Comparison of ENCODE assay signal across 28 cellular contexts in the genomic region with DNA sequence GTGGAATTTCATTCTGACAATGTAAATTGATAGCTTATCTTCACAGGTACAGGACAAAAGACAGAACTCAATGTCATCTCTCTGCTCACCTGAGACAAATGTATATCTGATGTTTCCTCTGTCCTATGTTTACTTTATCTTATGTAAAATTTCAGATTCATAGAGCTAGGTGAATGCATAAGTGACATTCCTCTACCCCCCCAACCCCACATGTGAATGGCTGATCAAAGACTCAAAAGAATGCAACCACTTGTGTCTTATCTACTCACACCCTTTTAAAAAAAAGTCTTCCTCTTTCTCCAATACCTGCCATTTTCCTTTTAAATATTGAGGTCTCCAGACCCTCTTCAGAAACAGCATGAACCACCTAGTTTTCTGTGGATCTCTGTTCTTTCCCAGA.
"Had no signal": no experiment of that assay in that cellular context is flagged by ENCODE, and none has a peak within 500 bp of the region (broad histone marks: within the 10 kb centered on the region; RNA-seq: fewer than 3 reads in every experiment).

No MANE protein-coding gene starts in this region.

- H3K4me1 Mint-ChIP-seq: stimulated activated effector memory CD8-positive, alpha-beta T cell treated with anti-CD3 and anti-CD28 coated beads, Interleukin-12 subunit alpha, Interleukin-12 subunit beta, amount 100 ng/mL, for 72 hours; stimulated activated memory B cell treated with anti-CD40 and anti-IgM and Interleukin-4, amounts not matched to agents 10 μg/mL and 1 μg/mL and 100 μg/mL, for 72 hours; stimulated activated naive B cell treated with anti-CD40 and anti-IgM and Interleukin-4, amounts not matched to agents 10 μg/mL and 1 μg/mL and 100 μg/mL, for 72 hours; stimulated activated naive CD8-positive, alpha-beta T cell treated with anti-CD3 and anti-CD28 coated beads, Interleukin-15, amount 100 ng/mL, for 72 hours had no signal

- H3K4me3 Mint-ChIP-seq: stimulated activated effector memory CD8-positive, alpha-beta T cell treated with anti-CD3 and anti-CD28 coated beads, Interleukin-12 subunit alpha, Interleukin-12 subunit beta, amount 100 ng/mL, for 72 hours; stimulated activated memory B cell treated with anti-CD40 and anti-IgM and Interleukin-4, amounts not matched to agents 10 μg/mL and 1 μg/mL and 100 μg/mL, for 72 hours; stimulated activated naive B cell treated with anti-CD40 and anti-IgM and Interleukin-4, amounts not matched to agents 10 μg/mL and 1 μg/mL and 100 μg/mL, for 72 hours; stimulated activated naive CD8-positive, alpha-beta T cell treated with anti-CD3 and anti-CD28 coated beads, Interleukin-15, amount 100 ng/mL, for 72 hours; stimulated activated naive CD8-positive, alpha-beta T cell treated with anti-CD3 and anti-CD28 coated beads, Interleukin-15, Interleukin-2, amounts not matched to agents 100 ng/mL and 50 ng/mL, for 24 hours; type B pancreatic cell had no signal

- H3K4me1 ChIP-seq: stomach, suprapubic skin, testis, thyroid gland, tibial artery, tibial nerve, transverse colon, upper lobe of left lung, upper lobe of right lung, uterus, vagina had no signal

- H3K9me3 Mint-ChIP-seq: stimulated activated naive B cell treated with anti-CD40 and anti-IgM and Interleukin-4, amounts not matched to agents 10 μg/mL and 1 μg/mL and 100 μg/mL, for 72 hours; type B pancreatic cell had no signal

- H3K36me3 ChIP-seq: stomach, suprapubic skin, thoracic aorta, thyroid gland, tibial artery, tibial nerve, transverse colon, upper lobe of left lung, upper lobe of right lung, uterus, vagina had no signal

- H3K27ac Mint-ChIP-seq: stimulated activated effector memory CD8-positive, alpha-beta T cell treated with anti-CD3 and anti-CD28 coated beads, Interleukin-12 subunit alpha, Interleukin-12 subunit beta, amount 100 ng/mL, for 72 hours; stimulated activated memory B cell treated with anti-CD40 and anti-IgM and Interleukin-4, amounts not matched to agents 10 μg/mL and 1 μg/mL and 100 μg/mL, for 72 hours; stimulated activated naive B cell treated with anti-CD40 and anti-IgM and Interleukin-4, amounts not matched to agents 10 μg/mL and 1 μg/mL and 100 μg/mL, for 72 hours; stimulated activated naive CD8-positive, alpha-beta T cell treated with anti-CD3 and anti-CD28 coated beads, Interleukin-15, amount 100 ng/mL, for 72 hours; stimulated activated naive CD8-positive, alpha-beta T cell treated with anti-CD3 and anti-CD28 coated beads, Interleukin-15, Interleukin-2, amounts not matched to agents 100 ng/mL and 50 ng/mL, for 24 hours; type B pancreatic cell had no signal

- H3K9me3 ChIP-seq: stomach, suprapubic skin, testis, thoracic aorta, thyroid gland, tibial artery, tibial nerve, transverse colon, upper lobe of left lung, upper lobe of right lung, uterus, vagina had no signal

- H3K27ac ChIP-seq: stomach, suprapubic skin, testis, thoracic aorta, thyroid gland, tibial artery, tibial nerve, transverse colon, upper lobe of left lung, upper lobe of right lung, uterus, vagina had no signal

- DNase-seq: stimulated activated CD4-positive, alpha-beta T cell treated with anti-CD3 and anti-CD28 coated beads, Interleukin-2, amount 100 ng/mL, for 48 hours; stimulated activated CD4-positive, alpha-beta T cell treated with anti-CD3 and anti-CD28 coated beads, Interleukin-4, amount 100 ng/mL, for 1 hour; stimulated activated CD4-positive, alpha-beta T cell treated with anti-CD3 and anti-CD28 coated beads, Interleukin-4, amount 100 ng/mL, for 24 hours; stimulated activated CD4-positive, alpha-beta T cell treated with anti-CD3 and anti-CD28 coated beads, Interleukin-4, amount 100 ng/mL, for 4 hours; stimulated activated CD8-positive, alpha-beta memory T cell treated with anti-CD3 and anti-CD28 coated beads, Interleukin-4, amount 100 ng/mL, for 48 hours; stimulated activated naive B cell treated with anti-CD40 and anti-IgM and Interleukin-4, amounts not matched to agents 10 μg/mL and 1 μg/mL and 100 μg/mL, for 72 hours; stimulated activated naive CD4-positive, alpha-beta T cell; stimulated activated naive CD4-positive, alpha-beta T cell treated with Interleukin-2 at 50 U/mL for 16 hours; stimulated activated naive CD8-positive, alpha-beta T cell treated with anti-CD3 and anti-CD28 coated beads, Interleukin-15, amount 100 ng/mL, for 72 hours; stimulated activated naive CD8-positive, alpha-beta T cell treated with anti-CD3 and anti-CD28 coated beads, Interleukin-15, Interleukin-2, amounts not matched to agents 100 U/mL and 50 U/mL, for 24 hours; stomach; substantia nigra; testis; thyroid gland; tibial artery; transverse colon; trophoblast cell; upper lobe of left lung; upper lobe of right lung; uterus had no signal

- H3K27me3 ChIP-seq: stomach, suprapubic skin, testis, thyroid gland, tibial artery, tibial nerve, transverse colon, upper lobe of left lung, upper lobe of right lung, uterus, vagina had no signal

- H3K36me3 Mint-ChIP-seq: stimulated activated effector memory CD8-positive, alpha-beta T cell treated with anti-CD3 and anti-CD28 coated beads, Interleukin-12 subunit alpha, Interleukin-12 subunit beta, amount 100 ng/mL, for 72 hours; stimulated activated memory B cell treated with anti-CD40 and anti-IgM and Interleukin-4, amounts not matched to agents 10 μg/mL and 1 μg/mL and 100 μg/mL, for 72 hours; stimulated activated naive B cell treated with anti-CD40 and anti-IgM and Interleukin-4, amounts not matched to agents 10 μg/mL and 1 μg/mL and 100 μg/mL, for 72 hours; type B pancreatic cell had no signal

- H3K4me3 ChIP-seq: stomach, suprapubic skin, testis, thoracic aorta, thyroid gland, tibial artery, tibial nerve, transverse colon, upper lobe of left lung, upper lobe of right lung, uterus, vagina had no signal

- H3K27me3 Mint-ChIP-seq: stimulated activated memory B cell treated with anti-CD40 and anti-IgM and Interleukin-4, amounts not matched to agents 10 μg/mL and 1 μg/mL and 100 μg/mL, for 72 hours; stimulated activated naive B cell treated with anti-CD40 and anti-IgM and Interleukin-4, amounts not matched to agents 10 μg/mL and 1 μg/mL and 100 μg/mL, for 72 hours; stimulated activated naive CD8-positive, alpha-beta T cell treated with anti-CD3 and anti-CD28 coated beads, Interleukin-15, amount 100 ng/mL, for 72 hours; stimulated activated naive CD8-positive, alpha-beta T cell treated with anti-CD3 and anti-CD28 coated beads, Interleukin-15, Interleukin-2, amounts not matched to agents 100 ng/mL and 50 ng/mL, for 24 hours; type B pancreatic cell had no signal
